9 cellular contexts compared by ENCODE assay signal in the genomic region with DNA sequence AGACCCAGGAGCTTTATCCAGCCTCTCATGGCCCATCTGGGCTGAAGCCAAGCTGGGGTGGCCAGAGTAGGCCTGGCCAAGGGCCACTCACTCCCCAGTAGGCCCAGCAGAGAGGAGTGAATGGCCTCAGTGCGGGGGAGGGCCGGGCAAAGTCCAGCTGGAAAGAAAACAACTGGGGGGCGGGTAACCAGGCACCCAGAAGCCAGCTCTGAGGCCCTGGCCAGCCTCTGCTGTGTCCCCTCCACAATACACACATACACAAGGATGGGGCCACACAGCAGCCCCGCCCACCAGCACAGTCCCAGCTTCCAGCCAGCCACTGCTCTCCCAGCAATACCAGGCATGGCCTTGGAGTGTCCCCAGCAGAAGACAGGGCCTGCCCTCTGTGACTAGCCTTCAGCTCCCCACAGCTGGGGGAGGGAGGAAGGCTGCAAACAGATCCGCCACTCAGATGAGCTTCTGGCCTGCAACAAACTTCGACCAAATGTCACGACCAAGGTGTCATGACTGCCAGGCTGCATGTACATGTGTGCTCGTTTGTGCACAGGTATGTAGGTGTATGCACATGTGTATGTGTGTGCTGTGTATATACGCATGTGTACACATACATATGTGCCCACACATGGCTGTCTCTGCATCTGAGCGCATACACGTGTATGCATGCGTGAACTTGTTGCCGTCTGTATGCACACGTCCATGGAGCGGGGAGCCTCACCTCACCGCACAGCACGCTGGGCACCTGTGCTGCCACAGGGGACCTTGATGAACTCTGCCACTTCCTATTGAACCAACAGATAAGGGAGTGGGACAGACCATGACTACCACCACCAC. TPM values are rescaled to one million over a fixed set of nuclear protein-coding genes. Genes with fewer than 3 reads are reported as not detected.
A peak's percentile ranks its signal among the peaks of the same experiment; 100 is the strongest.
DNase-seq lines count a peak whose midpoint lies in the region; TF ChIP-seq lines count a peak whose summit lies in the region.
"Had no signal": no experiment of that assay in that cellular context is flagged by ENCODE, and none has a peak within 500 bp of the region (broad histone marks: within the 10 kb centered on the region; RNA-seq: fewer than 3 reads in every experiment).

No MANE protein-coding gene starts in this region.

- TF ChIP-seq CTCF in Calu3 (IDR thresholded peaks at IDR 0.05; ENCODE audit: unreplicated experiment): peak; percentile 30
- TF ChIP-seq CTCF in NB4 (IDR thresholded peaks at IDR 0.05; ENCODE audit: low read depth, low read length): no peak
- TF ChIP-seq CTCF in epithelial cell of proximal tubule (conservative IDR thresholded peaks at IDR 0.05; ENCODE audit: low read depth, low read length): no peak
- no peak for TF ChIP-seq CTCF in neural progenitor cell (IDR thresholded peaks at IDR 0.05)

- POLR2A ChIA-PET in HEK293T (lab: Yijun Ruan, JAX): no interaction called here

- H3K9me3 ChIP-seq in neural progenitor cell (ENCODE audit: low read depth): no peaks in the 10 kb centered on the region

- H3K27ac Mint-ChIP-seq in Calu3 (ENCODE audit: unreplicated experiment) (peak overlapping the region; percentile 92), neural progenitor cell (peak overlapping the region; percentile 32)

- H3K4me1 Mint-ChIP-seq in Calu3 (ENCODE audit: low read depth, unreplicated experiment) (peaks cover 85% of the 10 kb centered on the region), neural progenitor cell (peaks cover 53% of the 10 kb centered on the region)

- H3K36me3 Mint-ChIP-seq in Calu3 (ENCODE audit: insufficient read depth, unreplicated experiment): peaks cover 97% of the 10 kb centered on the region
- peaks cover 2% of the 10 kb centered on the region for H3K36me3 Mint-ChIP-seq in neural progenitor cell

- H3K9me3 Mint-ChIP-seq in Calu3 (ENCODE audit: low read depth, unreplicated experiment) (no peaks in the 10 kb centered on the region), neural progenitor cell (no peaks in the 10 kb centered on the region)

- H3K79me2 ChIP-seq in neural progenitor cell (ENCODE audit: low read depth): peaks cover 99% of the 10 kb centered on the region

- peaks cover 35% of the 10 kb centered on the region for H3K4me1 ChIP-seq in neural progenitor cell

- intact Hi-C loops in Calu3 (cut with micrococcal nuclease; ENCODE audit: unreplicated experiment): no loop called here

- peaks cover 41% of the 10 kb centered on the region for H3F3A ChIP-seq in neural progenitor cell (ENCODE audit: low read depth)

- no peaks in the 10 kb centered on the region for H3K27me3 Mint-ChIP-seq in Calu3 (ENCODE audit: unreplicated experiment)
- peaks cover 10% of the 10 kb centered on the region for H3K27me3 Mint-ChIP-seq in neural progenitor cell (ENCODE audit: insufficient read depth, low read depth)

- peaks cover 93% of the 10 kb centered on the region for H4K20me1 ChIP-seq in neural progenitor cell (ENCODE audit: low read depth)

- no peak overlapping the region for H3K27ac ChIP-seq in neural progenitor cell

- no peak overlapping the region for H2AFZ ChIP-seq in neural progenitor cell (replicated peaks)

- no peak overlapping the region for H3K9ac ChIP-seq in neural progenitor cell

- peak; percentile 9 for TF ChIP-seq POLR2A in NB4 (IDR thresholded peaks at IDR 0.05; ENCODE audit: extremely low read depth, insufficient read length)

- CTCF ChIA-PET in Calu3 (lab: Charles Lee) (interaction anchor here (0.6 to 2.4 kb wide), 3 partner anchors 16 to 294 kb away, joined by 3 to 15 read pairs (median 7); no protein-coding TSS in a partner anchor), HEK293T (lab: Yijun Ruan, JAX) (interaction anchor here (0.6 to 0.9 kb wide), 2 partner anchors 10 to 11 kb away, joined by 3 read pairs; no protein-coding TSS in a partner anchor)

- H3K4me3 ChIP-seq in NB4 (ENCODE audit: low read depth, low read length) (no peak overlapping the region), epithelial cell of proximal tubule (ENCODE audit: low read depth, low read length) (peak overlapping the region; percentile 21), neural progenitor cell (no peak overlapping the region)
- H3K4me3 ChIP-seq: lung had no signal

- H3K36me3 ChIP-seq in neural progenitor cell: no peaks in the 10 kb centered on the region

- no peaks in the 10 kb centered on the region for H3K27me3 ChIP-seq in neural progenitor cell

- H3K4me2 ChIP-seq in neural progenitor cell: peak overlapping the region; percentile 17

- DNase-seq in Calu3 (peak; percentile 84), NB4 (ENCODE audit: low read depth) (peak; percentile 41), epithelial cell of proximal tubule (ENCODE audit: low read depth) (no peak), neural progenitor cell (ENCODE audit: low spot score) (peak; percentile 23), NCI-H2081 treated with DMSO at 0.1 percent for 48 hours (lab: John Stamatoyannopoulos, UW) (no peak), HEK293T (ENCODE audit: extremely low spot score) (no peak), NCI-H2171 treated with DMSO at 0.1 percent for 48 hours (lab: John Stamatoyannopoulos, UW) (no peak)
- DNase-seq in activated CD4-positive, CD25-positive, alpha-beta regulatory T cell treated with anti-CD3 and anti-CD28 coated beads, Interleukin-2, amount 50 U/mL, for 72 hours: no peak

- H3K4me3 Mint-ChIP-seq in Calu3 (ENCODE audit: low read depth, unreplicated experiment) (peak overlapping the region; percentile 31), neural progenitor cell (no peak overlapping the region)

- BruUV-seq in Calu3 (replicated peaks; lab: Mats Ljungman, UMichigan): no TSS peak

TF ChIP-seq in HEK293T, 16 proteins besides CTCF, POLR2A, EP300 and RAD21:
- TF ChIP-seq L3MBTL2 (conservative IDR thresholded peaks at IDR 0.05) (no peak), LEF1 (IDR thresholded peaks at IDR 0.05; ENCODE audit: borderline replicate concordance) (no peak), ZNF384 (IDR thresholded peaks at IDR 0.05) (no peak), FOXK2 (IDR thresholded peaks at IDR 0.05) (no peak), TARDBP (IDR thresholded peaks at IDR 0.05) (no peak), SUZ12 (IDR thresholded peaks at IDR 0.05) (no peak), CTBP1 (IDR thresholded peaks at IDR 0.05; ENCODE audit: borderline replicate concordance) (no peak), ARNT (IDR thresholded peaks at IDR 0.05) (no peak), SP1 (IDR thresholded peaks at IDR 0.05) (no peak), FOXA1 (IDR thresholded peaks at IDR 0.05) (no peak)

RNA-seq across cellular contexts. Expression of gene CARHSP1, which starts 5.0 kb away (rescaled TPM):
- 89.2 and 104 TPM in 2 replicates for total RNA-seq in Calu3 (2022)
- 209 and 237 TPM in 2 replicates for total RNA-seq in epithelial cell of proximal tubule
- 115 and 269 TPM in 2 replicates for total RNA-seq in neural progenitor cell (ENCODE audit: low replicate concordance)

RNA-seq across cellular contexts. Expression of gene LITAFD, which starts 18.3 kb away (rescaled TPM):
- not detected in 2 replicates for total RNA-seq in Calu3 (2022)
- not detected in 2 replicates for total RNA-seq in epithelial cell of proximal tubule
- not detected in 2 replicates for total RNA-seq in neural progenitor cell (ENCODE audit: low replicate concordance)
- total RNA-seq: lung had no signal

Comparison
In these comparisons a context has a peak if more than half of its experiments do, and no peak if none do; other contexts are left out.
1. DNase-seq: peak in Calu3 (single experiment), NB4 (single experiment) and neural progenitor cell (single experiment); none in epithelial cell of proximal tubule (single experiment), NCI-H2081 treated with DMSO at 0.1 percent for 48 hours (single experiment), activated CD4-positive, CD25-positive, alpha-beta regulatory T cell treated with anti-CD3 and anti-CD28 coated beads, Interleukin-2, amount 50 U/mL, for 72 hours (single experiment), HEK293T (single experiment) and NCI-H2171 treated with DMSO at 0.1 percent for 48 hours (single experiment).